Comparison of ENCODE assay signal across 18 cellular contexts in the genomic region with DNA sequence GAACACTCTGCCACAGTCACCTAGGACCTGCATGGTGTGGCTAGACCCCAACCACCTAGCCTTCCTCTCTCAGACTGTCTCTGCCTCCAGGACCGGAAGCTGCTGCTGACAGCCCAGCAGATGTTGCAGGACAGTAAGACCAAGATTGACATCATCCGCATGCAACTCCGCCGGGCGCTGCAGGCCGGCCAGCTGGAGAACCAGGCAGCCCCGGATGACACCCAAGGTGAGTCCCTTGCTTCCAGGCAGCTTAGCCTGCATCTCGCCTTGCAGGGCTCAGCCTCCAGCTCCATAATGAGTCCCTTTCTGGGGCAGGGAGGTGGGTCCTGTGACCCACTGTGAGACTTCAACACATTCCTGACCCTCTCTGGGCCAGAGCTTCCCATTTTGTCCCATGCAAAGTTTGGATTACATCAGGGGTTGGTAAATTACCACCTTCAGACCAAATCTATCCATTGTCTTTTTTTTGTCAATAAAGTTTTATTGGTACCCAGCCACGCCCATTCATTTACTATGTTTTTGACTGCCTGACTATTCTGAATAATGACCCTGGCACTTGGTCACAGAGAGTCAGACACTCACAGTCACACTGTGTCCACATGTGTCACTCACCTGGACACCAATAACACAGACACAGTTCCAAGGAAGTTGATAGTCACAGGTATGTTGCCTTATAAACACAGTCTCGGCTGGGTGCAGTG. TPM values are rescaled to one million over a fixed set of nuclear protein-coding genes. Genes with fewer than 3 reads are reported as not detected.
A peak's percentile ranks its signal among the peaks of the same experiment; 100 is the strongest.
DNase-seq lines count a peak whose midpoint lies in the region; ATAC-seq, FAIRE-seq and TF ChIP-seq lines count a peak whose summit lies in the region.
"Had no signal": no experiment of that assay in that cellular context is flagged by ENCODE, and none has a peak within 500 bp of the region (broad histone marks: within the 10 kb centered on the region; RNA-seq: fewer than 3 reads in every experiment).

No MANE protein-coding gene starts in this region.

- ATAC-seq in mucosa of descending colon (peak; percentile 36), HG02588 (IDR thresholded peaks at IDR 0.05; ENCODE audit: unreplicated experiment) (no peak)
- ATAC-seq: HCT116 had no signal

- H3K27me3 Mint-ChIP-seq in activated T-cell treated with anti-CD3 and anti-CD28 coated beads, Interleukin-2, amount 50 U/mL, for 24 hours, result no peaks in the 10 kb centered on the region
- no peaks in the 10 kb centered on the region for H3K27me3 Mint-ChIP-seq in activated CD4-positive, alpha-beta T cell treated with anti-CD3 and anti-CD28 coated beads, Interleukin-2, amount 10 ng/mL, durations not matched to agents 7 days and 5 days

- CTCF ChIA-PET in HEK293 (lab: Yijun Ruan, JAX), result no interaction called here
- CTCF ChIA-PET in activated CD4-positive, alpha-beta T cell treated with anti-CD3 and anti-CD28 coated beads, Interleukin-2, amount 10 ng/mL, durations not matched to agents 7 days and 5 days (lab: Charles Lee), result interaction anchor here (0.6 to 1.3 kb wide), 2 partner anchors 8 to 36 kb away, joined by 3 read pairs; no protein-coding TSS in a partner anchor

- peak; percentile 28 for FAIRE-seq in bronchial epithelial cell (lab: Jason Lieb, UNC)
- FAIRE-seq: GM12892, GM19239 had no signal

- no peak overlapping the region for H3K27ac ChIP-seq in HEK293 (ENCODE audit: extremely low read depth, low read depth, low read length)
- no peak overlapping the region for H3K27ac ChIP-seq in Peyer's patch
- H3K27ac ChIP-seq: BLaER1 had no signal

- H3K9me3 ChIP-seq in HEK293 (ENCODE audit: control insufficient read depth, insufficient read depth, low read depth, low read length) (no peaks in the 10 kb centered on the region), mucosa of descending colon (no peaks in the 10 kb centered on the region), Peyer's patch (no peaks in the 10 kb centered on the region)
- H3K9me3 ChIP-seq: BLaER1 had no signal

- H3K4me1 Mint-ChIP-seq in activated T-cell treated with anti-CD3 and anti-CD28 coated beads, Interleukin-2, amount 50 U/mL, for 24 hours (ENCODE audit: low read depth), result peaks cover 26% of the 10 kb centered on the region
- peaks cover 23% of the 10 kb centered on the region for H3K4me1 Mint-ChIP-seq in activated CD4-positive, alpha-beta T cell treated with anti-CD3 and anti-CD28 coated beads, Interleukin-2, amount 10 ng/mL, durations not matched to agents 7 days and 5 days

- H3K36me3 ChIP-seq in HEK293 (ENCODE audit: control insufficient read depth in 2 of 2, insufficient read depth in 1 of 2, low read length in 2 of 2), result peaks cover 49 to 89% of the 10 kb centered on the region in 2 experiments
- no peaks in the 10 kb centered on the region for H3K36me3 ChIP-seq in bronchial epithelial cell (ENCODE audit: control insufficient read depth, insufficient read depth, low read length)
- H3K36me3 ChIP-seq in mucosa of descending colon (ENCODE audit: low read depth), result peaks cover 3% of the 10 kb centered on the region
- H3K36me3 ChIP-seq in Peyer's patch, result peaks cover 0 to 92% (median 0%) of the 10 kb centered on the region in 3 donors

- H3K4me1 ChIP-seq in HEK293 (ENCODE audit: control insufficient read depth, insufficient read depth, low read length), result no peaks in the 10 kb centered on the region
- H3K4me1 ChIP-seq in mucosa of descending colon (ENCODE audit: low read depth), result no peaks in the 10 kb centered on the region
- peaks cover 0 to 1% (median 0%) of the 10 kb centered on the region in 4 donors for H3K4me1 ChIP-seq in Peyer's patch
- H3K4me1 ChIP-seq: BLaER1 had no signal

- no peak for TF ChIP-seq POLR2A in Peyer's patch (IDR thresholded peaks at IDR 0.05)

- H3K27ac Mint-ChIP-seq in activated T-cell treated with anti-CD3 and anti-CD28 coated beads, Interleukin-2, amount 50 U/mL, for 24 hours, result peak overlapping the region; percentile 17
- H3K27ac Mint-ChIP-seq in activated CD4-positive, alpha-beta T cell treated with anti-CD3 and anti-CD28 coated beads, Interleukin-2, amount 10 ng/mL, durations not matched to agents 7 days and 5 days, result no peak overlapping the region

- POLR2A ChIA-PET in HEK293 (lab: Yijun Ruan, JAX), result no interaction called here
- POLR2A ChIA-PET in activated CD4-positive, alpha-beta T cell treated with anti-CD3 and anti-CD28 coated beads, Interleukin-2, amount 10 ng/mL, durations not matched to agents 7 days and 5 days (lab: Charles Lee), result no interaction called here

- no peak for TF ChIP-seq CTCF in HEK293 (tag by site-specific recombination; IDR thresholded peaks at IDR 0.05)
- TF ChIP-seq CTCF in bronchial epithelial cell (IDR thresholded peaks at IDR 0.05; ENCODE audit: insufficient read depth, low read length, severe bottlenecking), result no peak
- no peak for TF ChIP-seq CTCF in mucosa of descending colon (IDR thresholded peaks at IDR 0.05)
- TF ChIP-seq CTCF in Peyer's patch (IDR thresholded peaks at IDR 0.05), result no peak

- no peaks in the 10 kb centered on the region for H3K27me3 ChIP-seq in bronchial epithelial cell (ENCODE audit: control insufficient read depth, insufficient read depth, low read length)
- no peaks in the 10 kb centered on the region for H3K27me3 ChIP-seq in Peyer's patch
- H3K27me3 ChIP-seq: BLaER1 had no signal

- DNase-seq in activated T-cell treated with anti-CD3 and anti-CD28 coated beads, Interleukin-2, amount 50 U/mL, for 24 hours, result no peak
- DNase-seq in activated T-cell treated with anti-CD3 and anti-CD28 coated beads, Interleukin-2, amount 50 U/mL, for 48 hours, result no peak
- DNase-seq in bronchial epithelial cell (ENCODE audit: low read depth), result no peak
- DNase-seq in mucosa of descending colon, result no peak
- no peak for DNase-seq in Peyer's patch
- no peak for DNase-seq in activated CD4-positive, alpha-beta T cell treated with anti-CD3 and anti-CD28 coated beads, Interleukin-2, amount 10 ng/mL, durations not matched to agents 7 days and 5 days
- DNase-seq: 8988T, AML-193, DMS 273 treated with DMSO at 0.1 percent for 48 hours, DMS79 had no signal

- H3K4me3 ChIP-seq in HEK293 (ENCODE audit: low read depth, low read length), result no peak overlapping the region
- H3K4me3 ChIP-seq in bronchial epithelial cell (ENCODE audit: low read depth, low read length), result no peak overlapping the region
- no peak overlapping the region for H3K4me3 ChIP-seq in mucosa of descending colon
- H3K4me3 ChIP-seq in Peyer's patch, result no peak overlapping the region
- H3K4me3 ChIP-seq: BLaER1 had no signal

- no peak overlapping the region for H3K4me3 Mint-ChIP-seq in activated T-cell treated with anti-CD3 and anti-CD28 coated beads, Interleukin-2, amount 50 U/mL, for 24 hours
- H3K4me3 Mint-ChIP-seq in activated CD4-positive, alpha-beta T cell treated with anti-CD3 and anti-CD28 coated beads, Interleukin-2, amount 10 ng/mL, durations not matched to agents 7 days and 5 days, result no peak overlapping the region

- no peaks in the 10 kb centered on the region for H3K9me3 Mint-ChIP-seq in activated T-cell treated with anti-CD3 and anti-CD28 coated beads, Interleukin-2, amount 50 U/mL, for 24 hours
- H3K9me3 Mint-ChIP-seq in activated CD4-positive, alpha-beta T cell treated with anti-CD3 and anti-CD28 coated beads, Interleukin-2, amount 10 ng/mL, durations not matched to agents 7 days and 5 days, result no peaks in the 10 kb centered on the region

- intact Hi-C loops in mucosa of descending colon (cut with DNase I, micrococcal nuclease), result no loop called here

- H3K36me3 Mint-ChIP-seq in activated T-cell treated with anti-CD3 and anti-CD28 coated beads, Interleukin-2, amount 50 U/mL, for 24 hours (ENCODE audit: low read depth), result peaks cover 95% of the 10 kb centered on the region
- peaks cover 70% of the 10 kb centered on the region for H3K36me3 Mint-ChIP-seq in activated CD4-positive, alpha-beta T cell treated with anti-CD3 and anti-CD28 coated beads, Interleukin-2, amount 10 ng/mL, durations not matched to agents 7 days and 5 days (ENCODE audit: low read depth)

TF ChIP-seq in HEK293, 187 proteins besides CTCF, POLR2A, EP300 and RAD21:
- peak; percentile 72 for TF ChIP-seq KLF8 (tag by site-specific recombination; IDR thresholded peaks at IDR 0.05)
- TF ChIP-seq KLF7 (tag by site-specific recombination; IDR thresholded peaks at IDR 0.05; ENCODE audit: borderline replicate concordance), result peak; percentile 81; the same call in 1 of the 2 replicates
- no peak for TF ChIP-seq ZNF239 (tag by site-specific recombination; IDR thresholded peaks at IDR 0.05)
- peak; percentile 47; the same call in 1 of the 2 replicates for TF ChIP-seq KLF9 (tag by site-specific recombination; IDR thresholded peaks at IDR 0.05; ENCODE audit: low read depth)

RNA-seq across cellular contexts. Expression of gene PKN1, which starts 13.4 kb away (rescaled TPM):
- total RNA-seq in bronchial epithelial cell, result 22.1 and 32.9 TPM in 2 replicates
- 100 to 1,000 TPM in 1 of 3 donors, 10 to 100 TPM in 2; 30.1 to 117 (median 42.0) TPM for total RNA-seq in mucosa of descending colon
- total RNA-seq in Peyer's patch, result 100 to 1,000 TPM in 1 of 4 donors, 10 to 100 TPM in 3; 13.1 to 140 (median 28.2) TPM
- 100 to 1,000 TPM; 238 to 242 TPM for total RNA-seq in activated CD4-positive, alpha-beta T cell treated with anti-CD3 and anti-CD28 coated beads, Interleukin-2, amount 10 ng/mL, durations not matched to agents 7 days and 5 days

RNA-seq across cellular contexts. Expression of gene DDX39A, which starts 27.3 kb away (rescaled TPM):
- total RNA-seq in bronchial epithelial cell (36.7 and 54.8 TPM in 2 replicates), mucosa of descending colon (10 to 100 TPM; 56.9 to 85.5 (median 66.5) TPM), Peyer's patch (100 to 1,000 TPM in 3 of 4 donors, 10 to 100 TPM in 1; 52.5 to 283 (median 115) TPM)
- total RNA-seq in activated CD4-positive, alpha-beta T cell treated with anti-CD3 and anti-CD28 coated beads, Interleukin-2, amount 10 ng/mL, durations not matched to agents 7 days and 5 days, result 100 to 1,000 TPM; 232 to 269 TPM

RNA-seq across cellular contexts. Expression of gene PTGER1, which starts 28.7 kb away (rescaled TPM):
- total RNA-seq in bronchial epithelial cell (1.5 and 2.6 TPM in 2 replicates), mucosa of descending colon (1 to 10 TPM in 1 of 3 donors, under 1 TPM in 2; 0.41 to 1.2 (median 0.63) TPM), Peyer's patch (not detected)
- total RNA-seq in activated CD4-positive, alpha-beta T cell treated with anti-CD3 and anti-CD28 coated beads, Interleukin-2, amount 10 ng/mL, durations not matched to agents 7 days and 5 days, result under 1 TPM; 0.19 to 0.27 TPM
- total RNA-seq: H4, HT-29 had no signal

RNA-seq across cellular contexts. Expression of gene GIPC1, which starts 49.4 kb away (rescaled TPM):
- total RNA-seq in bronchial epithelial cell, result 327 and 466 TPM in 2 replicates
- total RNA-seq in mucosa of descending colon, result 100 to 1,000 TPM; 199 to 374 (median 300) TPM
- total RNA-seq in Peyer's patch, result 10 to 100 TPM; 45.8 to 68.5 (median 65.2) TPM
- 10 to 100 TPM; 36.5 to 47.2 TPM for total RNA-seq in activated CD4-positive, alpha-beta T cell treated with anti-CD3 and anti-CD28 coated beads, Interleukin-2, amount 10 ng/mL, durations not matched to agents 7 days and 5 days
